In genomic region chr11:117691206-117691490, GRCh38 we compare ENCODE assay signal across 14 cellular contexts.
"Had no signal": no experiment of that assay in that cellular context is flagged by ENCODE, and none has a peak within 500 bp of the region (broad histone marks: within the 10 kb centered on the region; RNA-seq: fewer than 3 reads in every experiment).

No MANE protein-coding gene starts in this region.

- ATAC-seq: esophagus mucosa; naive thymus-derived CD8-positive, alpha-beta T cell; right lobe of liver; T-helper 17 cell had no signal

- DNase-seq: activated B cell treated with CpG ODN at 0.5 μM for 24 hours; activated CD4-positive, alpha-beta T cell treated with anti-CD3 and anti-CD28 coated beads, Interleukin-2, amount 10 ng/mL, durations not matched to agents 7 days and 5 days; activated gamma-delta T cell; activated T-cell treated with anti-CD3 and anti-CD28 coated beads, Interleukin-2, amount 50 U/mL, for 24 hours; amygdala; nucleus accumbens; right lobe of liver; stimulated activated CD4-positive, alpha-beta T cell treated with anti-CD3 and anti-CD28 coated beads, Interleukin-2, amount 100 ng/mL, for 24 hours; stimulated activated naive CD4-positive, alpha-beta T cell treated with Interleukin-2 at 50 U/mL for 16 hours; T-helper 17 cell had no signal

- H3K27ac ChIP-seq: prostate gland, right lobe of liver, thoracic aorta had no signal
